8 cellular contexts compared by ENCODE assay signal in genomic region chr20:43914697-43915208, GRCh38. TPM values are rescaled to one million over a fixed set of nuclear protein-coding genes. Genes with fewer than 3 reads are reported as not detected.
A peak's percentile ranks its signal among the peaks of the same experiment; 100 is the strongest.
DNase-seq lines count a peak whose midpoint lies in the region; ATAC-seq and TF ChIP-seq lines count a peak whose summit lies in the region.

A gene with protein sequence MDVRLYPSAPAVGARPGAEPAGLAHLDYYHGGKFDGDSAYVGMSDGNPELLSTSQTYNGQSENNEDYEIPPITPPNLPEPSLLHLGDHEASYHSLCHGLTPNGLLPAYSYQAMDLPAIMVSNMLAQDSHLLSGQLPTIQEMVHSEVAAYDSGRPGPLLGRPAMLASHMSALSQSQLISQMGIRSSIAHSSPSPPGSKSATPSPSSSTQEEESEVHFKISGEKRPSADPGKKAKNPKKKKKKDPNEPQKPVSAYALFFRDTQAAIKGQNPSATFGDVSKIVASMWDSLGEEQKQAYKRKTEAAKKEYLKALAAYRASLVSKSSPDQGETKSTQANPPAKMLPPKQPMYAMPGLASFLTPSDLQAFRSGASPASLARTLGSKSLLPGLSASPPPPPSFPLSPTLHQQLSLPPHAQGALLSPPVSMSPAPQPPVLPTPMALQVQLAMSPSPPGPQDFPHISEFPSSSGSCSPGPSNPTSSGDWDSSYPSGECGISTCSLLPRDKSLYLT (plus strand): TSS chr20:43914852. CDS start chr20:43914892, 40 bp downstream.

- no peak within 1 kb of the TSS for H3K27ac ChIP-seq in psoas muscle

- peak within 1 kb of the TSS; percentile 56 for H3K4me3 ChIP-seq in psoas muscle

- H3K4me3 Mint-ChIP-seq in activated T-helper 17 cell treated with anti-CD3 and anti-CD28 coated beads, Interleukin-2, amount 50 U/mL, for 72 hours: peak within 1 kb of the TSS; percentile 80

- peaks cover 38% of the 10 kb centered on the region for H3K27me3 Mint-ChIP-seq in activated T-helper 17 cell treated with anti-CD3 and anti-CD28 coated beads, Interleukin-2, amount 50 U/mL, for 72 hours

- peaks cover 23% of the 10 kb centered on the region for H3K4me1 Mint-ChIP-seq in activated T-helper 17 cell treated with anti-CD3 and anti-CD28 coated beads, Interleukin-2, amount 50 U/mL, for 72 hours

- peaks cover 6% of the 10 kb centered on the region for H3K36me3 Mint-ChIP-seq in activated T-helper 17 cell treated with anti-CD3 and anti-CD28 coated beads, Interleukin-2, amount 50 U/mL, for 72 hours (ENCODE audit: low read depth)

- no peaks in the 10 kb centered on the region for H3K4me1 ChIP-seq in psoas muscle

- peaks cover 14% of the 10 kb centered on the region for H3K9me3 ChIP-seq in psoas muscle

- no peaks in the 10 kb centered on the region for H3K36me3 ChIP-seq in psoas muscle (ENCODE audit: insufficient read depth in 1 of 2, low read depth in 1 of 2)

- peak; percentile 88 for DNase-seq in GM10266 (ENCODE audit: extremely low spot score)
- peak; percentile 20 for DNase-seq in NCI-H774 (lab: John Stamatoyannopoulos, UW)
- no peak for DNase-seq in glomerular endothelial cell (ENCODE audit: extremely low read depth, low read depth, low spot score)
- DNase-seq in psoas muscle: peak in 1 of 2 donors; percentile 39
- no peak for DNase-seq in putamen (ENCODE audit: low spot score)

- peaks cover 1% of the 10 kb centered on the region for H3K9me3 Mint-ChIP-seq in activated T-helper 17 cell treated with anti-CD3 and anti-CD28 coated beads, Interleukin-2, amount 50 U/mL, for 72 hours

- TF ChIP-seq CTCF in GM10266 (IDR thresholded peaks at IDR 0.05; ENCODE audit: control insufficient read depth, insufficient read depth, low read depth, missing control alignments) (no peak), psoas muscle (IDR thresholded peaks at IDR 0.05) (no peak)

- intact Hi-C loops in psoas muscle (cut with DNase I): no loop called here

- peak within 1 kb of the TSS; percentile 66 for H3K27ac Mint-ChIP-seq in activated T-helper 17 cell treated with anti-CD3 and anti-CD28 coated beads, Interleukin-2, amount 50 U/mL, for 72 hours

- 0 to 1% (median 0%) methylated on average over 13 to 78 of the region's 79 CpGs for WGBS in psoas muscle, 3 donors

- ATAC-seq in HG02588 (IDR thresholded peaks at IDR 0.05; ENCODE audit: unreplicated experiment): peak; percentile 39
- peak; percentile 42 for ATAC-seq in activated T-helper 17 cell treated with anti-CD3 and anti-CD28 coated beads, Interleukin-2, amount 50 U/mL, for 72 hours (replicated peaks)
- no peak for ATAC-seq in psoas muscle
- ATAC-seq in HG03457 (IDR thresholded peaks at IDR 0.05; ENCODE audit: unreplicated experiment): no peak

- peaks cover 0 to 60% (median 18%) of the 10 kb centered on the region in 3 donors for H3K27me3 ChIP-seq in psoas muscle (ENCODE audit: insufficient read depth in 3 of 3, low read length in 2 of 3)

RNA-seq across cellular contexts. Expression of the gene that starts here (rescaled TPM):
- total RNA-seq in activated T-helper 17 cell treated with anti-CD3 and anti-CD28 coated beads, Interleukin-2, amount 50 U/mL, for 72 hours: 1 to 10 TPM; 1.1 to 3.5 TPM
- total RNA-seq in glomerular endothelial cell: 28.4 and 29.1 TPM in 2 replicates
- total RNA-seq in psoas muscle: under 1 TPM; 0.20 to 0.53 (median 0.35) TPM
- polyA plus RNA-seq in psoas muscle: under 1 TPM; 0.06 to 0.51 (median 0.39) TPM

Comparison
In these comparisons a context has a peak if more than half of its experiments do, and no peak if none do; other contexts are left out.
1. DNase-seq: peak in GM10266 (single experiment) and NCI-H774 (single experiment); none in glomerular endothelial cell (single experiment) and putamen (single experiment).
2. ATAC-seq: peak in HG02588 (single experiment) and activated T-helper 17 cell treated with anti-CD3 and anti-CD28 coated beads, Interleukin-2, amount 50 U/mL, for 72 hours (single experiment); none in psoas muscle (0 of 4) and HG03457 (single experiment).